Comparison of ENCODE assay signal across 21 cellular contexts in the genomic region with DNA sequence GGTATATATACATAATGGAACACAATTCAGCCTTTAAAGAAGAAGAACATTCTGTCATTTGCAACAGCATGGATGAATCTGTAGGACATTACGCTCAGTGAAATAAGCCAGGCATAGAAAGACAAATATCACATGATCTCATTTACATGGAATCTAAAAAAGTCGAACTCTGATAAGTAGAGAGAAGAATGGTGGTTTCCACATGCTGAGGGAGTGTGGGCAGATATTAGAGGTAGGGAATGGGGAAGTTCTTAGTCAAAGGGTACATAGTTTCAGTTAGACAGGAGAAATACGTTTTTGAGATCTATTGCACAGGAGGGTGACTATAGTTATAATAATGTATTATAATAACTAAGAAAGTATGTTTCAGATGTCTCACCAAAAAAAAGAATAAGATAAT.
"Had no signal": no experiment of that assay in that cellular context is flagged by ENCODE, and none has a peak within 500 bp of the region (broad histone marks: within the 10 kb centered on the region; RNA-seq: fewer than 3 reads in every experiment).

No MANE protein-coding gene starts in this region.

- ATAC-seq: activated T-cell treated with anti-CD3 and anti-CD28 coated beads, Interleukin-2, amount 50 U/mL, for 4 hours; gastroesophageal sphincter; left cardiac atrium; natural killer cell treated with Interleukin-12 subunit alpha and Interleukin-12 subunit beta and Interleukin-15 and Interleukin-18, amount 100 ng/mL, for 72 hours; pancreas; right cardiac atrium had no signal

- H3K9me3 ChIP-seq: adrenal gland, esophagus squamous epithelium, pancreas, thyroid gland had no signal

- H3K4me1 ChIP-seq: adrenal gland, breast epithelium, esophagus squamous epithelium, gastroesophageal sphincter, pancreas, thyroid gland had no signal

- H3K4me3 ChIP-seq: adrenal gland, breast epithelium, esophagus squamous epithelium, gastroesophageal sphincter, pancreas, thyroid gland had no signal

- H3K27me3 ChIP-seq: adrenal gland, breast epithelium, esophagus squamous epithelium, gastroesophageal sphincter, pancreas, thyroid gland had no signal

- H3K27ac ChIP-seq: adrenal gland, breast epithelium, esophagus squamous epithelium, gastroesophageal sphincter, pancreas, thyroid gland had no signal

- H3K36me3 ChIP-seq: adrenal gland, breast epithelium, esophagus squamous epithelium, gastroesophageal sphincter, pancreas, thyroid gland had no signal

- DNase-seq: activated CD4-positive, alpha-beta T cell treated with anti-CD3 and anti-CD28 coated beads for 4 hours; activated CD4-positive, alpha-beta T cell treated with anti-CD3 and anti-CD28 coated beads, Interleukin-2, amount 50 U/mL, for 48 hours; activated CD4-positive, CD25-positive, alpha-beta regulatory T cell; activated CD8-positive, alpha-beta memory T cell treated with anti-CD3 and anti-CD28 coated beads, Interleukin-2, amount 50 U/mL, for 48 hours; activated naive CD4-positive, alpha-beta T cell; activated T-cell treated with anti-CD3 and anti-CD28 coated beads, Interleukin-2, amount 50 U/mL, for 4 hours; adrenal gland; cortex of kidney; endodermal cell; esophagus squamous epithelium; head of caudate nucleus; hypothalamus; left cardiac atrium; pancreas; right cardiac atrium; stimulated activated CD4-positive, alpha-beta T cell treated with anti-CD3 and anti-CD28 coated beads, Interleukin-4, amount 100 ng/mL, for 24 hours; stimulated activated naive CD4-positive, alpha-beta T cell treated with Interleukin-2 at 50 U/mL for 16 hours; thyroid gland had no signal
